ENCODE assay signal across 16 cellular contexts in the genomic region with DNA sequence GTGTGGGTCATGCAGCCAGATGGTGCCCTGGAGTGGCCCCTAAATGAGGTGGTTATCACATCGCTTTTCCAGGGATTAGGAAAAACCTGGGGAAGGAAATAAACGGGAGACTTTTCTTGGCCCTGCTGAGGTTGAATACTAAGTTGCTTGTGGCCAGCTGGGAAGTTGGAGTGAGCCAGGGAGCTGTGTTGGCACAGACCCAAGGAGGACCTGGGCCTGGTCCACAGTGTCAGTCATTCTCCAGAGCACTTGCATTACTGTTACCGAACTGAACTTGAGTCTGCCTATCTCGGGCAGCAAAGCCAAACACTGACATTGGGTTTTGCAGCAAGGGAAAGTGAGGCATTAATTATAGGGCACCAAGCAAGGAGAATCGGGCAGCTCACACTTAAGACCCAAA.
A peak's percentile ranks its signal among the peaks of the same experiment; 100 is the strongest.
DNase-seq lines count a peak whose midpoint lies in the region; ATAC-seq, FAIRE-seq and TF ChIP-seq lines count a peak whose summit lies in the region.
"Had no signal": no experiment of that assay in that cellular context is flagged by ENCODE, and none has a peak within 500 bp of the region (broad histone marks: within the 10 kb centered on the region; RNA-seq: fewer than 3 reads in every experiment).

No MANE protein-coding gene starts in this region.

- no peaks in the 10 kb centered on the region for H3K4me1 ChIP-seq in astrocyte (ENCODE audit: insufficient read depth, low read length)
- H3K4me1 ChIP-seq in left ventricle myocardium inferior: peaks cover 7% of the 10 kb centered on the region
- no peaks in the 10 kb centered on the region for H3K4me1 ChIP-seq in naive thymus-derived CD4-positive, alpha-beta T cell (ENCODE audit: control insufficient read depth in 2 of 2, insufficient read depth in 2 of 2, low read length in 2 of 2)
- H3K4me1 ChIP-seq: Caco-2 had no signal

- POLR2A ChIA-PET in naive thymus-derived CD4-positive, alpha-beta T cell (lab: Charles Lee): no interaction called here

- no peak overlapping the region for H3K9ac ChIP-seq in astrocyte (ENCODE audit: low read length)
- H3K9ac ChIP-seq: BLaER1, GM23248 had no signal

- H4K20me1 ChIP-seq in astrocyte (ENCODE audit: insufficient read depth, low read length): no peaks in the 10 kb centered on the region
- H4K20me1 ChIP-seq: BLaER1 had no signal

- H3K79me2 ChIP-seq in astrocyte (ENCODE audit: insufficient read depth, low read length): no peaks in the 10 kb centered on the region

- H3K4me3 ChIP-seq in astrocyte (ENCODE audit: insufficient read depth, low read depth, low read length): no peak overlapping the region
- no peak overlapping the region for H3K4me3 ChIP-seq in left ventricle myocardium inferior
- H3K4me3 ChIP-seq in naive thymus-derived CD4-positive, alpha-beta T cell (ENCODE audit: low read length): no peak overlapping the region
- H3K4me3 ChIP-seq: BLaER1, GM12878, GM23248 had no signal

- H3K36me3 Mint-ChIP-seq in astrocyte (ENCODE audit: low read depth, unreplicated experiment): no peaks in the 10 kb centered on the region
- no peaks in the 10 kb centered on the region for H3K36me3 Mint-ChIP-seq in naive thymus-derived CD4-positive, alpha-beta T cell
- H3K36me3 Mint-ChIP-seq: CD8-positive, alpha-beta memory T cell had no signal

- TF ChIP-seq CTCF in astrocyte (IDR thresholded peaks at IDR 0.05; ENCODE audit: insufficient read depth, low read depth, low read length) (no peak), left ventricle myocardium inferior (IDR thresholded peaks at IDR 0.05; ENCODE audit: borderline replicate concordance) (no peak)

- H3K27ac ChIP-seq in astrocyte (ENCODE audit: low read depth, low read length) (no peak overlapping the region), left ventricle myocardium inferior (replicated peaks) (peak overlapping the region; percentile 39)
- no peak overlapping the region for H3K27ac ChIP-seq in naive thymus-derived CD4-positive, alpha-beta T cell (ENCODE audit: low read depth, low read length)
- H3K27ac ChIP-seq: BLaER1, GM23248 had no signal

- peak overlapping the region; percentile 50 for H3K27ac Mint-ChIP-seq in astrocyte (ENCODE audit: unreplicated experiment)
- no peak overlapping the region for H3K27ac Mint-ChIP-seq in naive thymus-derived CD4-positive, alpha-beta T cell
- H3K27ac Mint-ChIP-seq: CD8-positive, alpha-beta memory T cell had no signal

- DNase-seq in NCI-H82 (lab: John Stamatoyannopoulos, UW) (peak; percentile 44), NCI-H82 treated with DMSO at 0.1 percent for 48 hours (lab: John Stamatoyannopoulos, UW; ENCODE audit: unreplicated experiment) (no peak), astrocyte (ENCODE audit: low read depth) (no peak), left ventricle myocardium inferior (peak; percentile 64), SHP77 treated with DMSO at 0.1 percent for 48 hours (lab: John Stamatoyannopoulos, UW) (no peak)
- no peak for DNase-seq in naive thymus-derived CD4-positive, alpha-beta T cell
- DNase-seq: 8988T; AML-193; Caco-2; CD8-positive, alpha-beta memory T cell; GM23248; H9 had no signal

- H3K4me2 ChIP-seq in astrocyte (ENCODE audit: low read length): no peak overlapping the region
- H3K4me2 ChIP-seq: BLaER1 had no signal

- no peaks in the 10 kb centered on the region for H3K27me3 ChIP-seq in astrocyte (ENCODE audit: insufficient read depth, low read length)
- no peaks in the 10 kb centered on the region for H3K27me3 ChIP-seq in left ventricle myocardium inferior (ENCODE audit: low read depth)
- no peaks in the 10 kb centered on the region for H3K27me3 ChIP-seq in naive thymus-derived CD4-positive, alpha-beta T cell (ENCODE audit: control insufficient read depth in 2 of 2, insufficient read depth in 2 of 2, low read length in 2 of 2)
- H3K27me3 ChIP-seq: BLaER1 had no signal

- FAIRE-seq in astrocyte (lab: Jason Lieb, UNC): no peak
- FAIRE-seq: GM12878, GM18507 had no signal

- no peak overlapping the region for H2AFZ ChIP-seq in astrocyte (ENCODE audit: low read depth, low read length)
- H2AFZ ChIP-seq: GM23248 had no signal

- intact Hi-C loops in left ventricle myocardium inferior (cut with micrococcal nuclease): loop anchor here (10.0 kb wide), 1 partner anchor 71 kb away; no protein-coding TSS in a partner anchor
- intact Hi-C loops in naive thymus-derived CD4-positive, alpha-beta T cell (cut with micrococcal nuclease): no loop called here

- H3K9me3 ChIP-seq in astrocyte (ENCODE audit: insufficient read depth, low read depth, low read length) (no peaks in the 10 kb centered on the region), left ventricle myocardium inferior (replicated peaks) (no peaks in the 10 kb centered on the region)
- no peaks in the 10 kb centered on the region for H3K9me3 ChIP-seq in naive thymus-derived CD4-positive, alpha-beta T cell (ENCODE audit: control insufficient read depth in 2 of 3, low read length in 3 of 3)
- H3K9me3 ChIP-seq: BLaER1 had no signal

- H3K4me3 Mint-ChIP-seq in astrocyte (ENCODE audit: unreplicated experiment): no peak overlapping the region
- H3K4me3 Mint-ChIP-seq in naive thymus-derived CD4-positive, alpha-beta T cell: no peak overlapping the region
- H3K4me3 Mint-ChIP-seq: CD8-positive, alpha-beta memory T cell; H9 had no signal

- no peak for ATAC-seq in HG02759 (IDR thresholded peaks at IDR 0.05; ENCODE audit: unreplicated experiment)
- no peak for ATAC-seq in naive thymus-derived CD4-positive, alpha-beta T cell
- ATAC-seq: GM12878 had no signal

- peaks cover 26% of the 10 kb centered on the region for H3K4me1 Mint-ChIP-seq in astrocyte (ENCODE audit: low read depth, unreplicated experiment)
- H3K4me1 Mint-ChIP-seq in naive thymus-derived CD4-positive, alpha-beta T cell: no peaks in the 10 kb centered on the region
- H3K4me1 Mint-ChIP-seq: CD8-positive, alpha-beta memory T cell had no signal

- no peaks in the 10 kb centered on the region for H3K36me3 ChIP-seq in astrocyte (ENCODE audit: insufficient read depth, low read length)
- no peaks in the 10 kb centered on the region for H3K36me3 ChIP-seq in left ventricle myocardium inferior
- H3K36me3 ChIP-seq in naive thymus-derived CD4-positive, alpha-beta T cell (ENCODE audit: control insufficient read depth in 2 of 3, insufficient read depth in 3 of 3, low read length in 3 of 3): no peaks in the 10 kb centered on the region
- H3K36me3 ChIP-seq: BLaER1 had no signal

- no peaks in the 10 kb centered on the region for H3K27me3 Mint-ChIP-seq in astrocyte (ENCODE audit: low read depth, unreplicated experiment)
- peaks cover 0 to 7% (median 0%) of the 10 kb centered on the region in 5 donors for H3K27me3 Mint-ChIP-seq in naive thymus-derived CD4-positive, alpha-beta T cell
- H3K27me3 Mint-ChIP-seq: CD8-positive, alpha-beta memory T cell had no signal

- CTCF ChIA-PET in naive thymus-derived CD4-positive, alpha-beta T cell (lab: Charles Lee): no interaction called here

- H3K9me3 Mint-ChIP-seq in astrocyte (ENCODE audit: unreplicated experiment): peaks cover 3% of the 10 kb centered on the region
- H3K9me3 Mint-ChIP-seq in naive thymus-derived CD4-positive, alpha-beta T cell: peaks cover 0 to 19% (median 8%) of the 10 kb centered on the region in 11 donors

Comparison
In these comparisons a context has a peak if more than half of its experiments do, and no peak if none do; other contexts are left out.
1. DNase-seq: peak in NCI-H82 (single experiment) and left ventricle myocardium inferior (single experiment); none in NCI-H82 treated with DMSO at 0.1 percent for 48 hours (single experiment), astrocyte (single experiment), SHP77 treated with DMSO at 0.1 percent for 48 hours (single experiment) and naive thymus-derived CD4-positive, alpha-beta T cell (0 of 9).